In genomic region chr1:26786437-26787380, GRCh38 we compare ENCODE assay signal across 1 cellular context.
TF ChIP-seq lines count a peak whose summit lies in the region.

No MANE protein-coding gene starts in this region.

TF ChIP-seq in HepG2, 621 proteins besides CTCF, POLR2A, EP300 and RAD21 (continued from another document):
- TF ChIP-seq PRDM15 (CRISPR knock-in tag; IDR thresholded peaks at IDR 0.05) (peak; percentile 71), TOPORS (CRISPR knock-in tag; IDR thresholded peaks at IDR 0.05) (no peak), ZBTB34 (CRISPR knock-in tag; IDR thresholded peaks at IDR 0.05) (no peak), ZNF121 (CRISPR knock-in tag; IDR thresholded peaks at IDR 0.05) (no peak), ZNF619 (CRISPR knock-in tag; IDR thresholded peaks at IDR 0.05) (no peak), ZNF234 (CRISPR knock-in tag; conservative IDR thresholded peaks at IDR 0.05) (no peak), ZNF546 (CRISPR knock-in tag; conservative IDR thresholded peaks at IDR 0.05) (no peak; the same call in 1 of the 2 replicates), ZNF224 (CRISPR knock-in tag; IDR thresholded peaks at IDR 0.05) (no peak), REST (IDR thresholded peaks at IDR 0.05; ENCODE audit: borderline replicate concordance in 1 of 2, low read depth in 1 of 2, low read length in 2 of 2) (no peak), SP4 (CRISPR knock-in tag; IDR thresholded peaks at IDR 0.05) (no peak), ZNF441 (CRISPR knock-in tag; IDR thresholded peaks at IDR 0.05; ENCODE audit: borderline replicate concordance) (no peak), ZNF879 (CRISPR knock-in tag; IDR thresholded peaks at IDR 0.05) (no peak), TCF12 (IDR thresholded peaks at IDR 0.05) (no peak), TCF12 (CRISPR knock-in tag; IDR thresholded peaks at IDR 0.05) (no peak), STAT6 (CRISPR knock-in tag; IDR thresholded peaks at IDR 0.05; ENCODE audit: borderline replicate concordance) (peak; percentile 60; the same call in 1 of the 2 replicates), ZNF850 (CRISPR knock-in tag; conservative IDR thresholded peaks at IDR 0.05) (no peak), NCOA1 (CRISPR knock-in tag; IDR thresholded peaks at IDR 0.05) (no peak), RFX3 (CRISPR knock-in tag; IDR thresholded peaks at IDR 0.05) (no peak), RERE (CRISPR knock-in tag; IDR thresholded peaks at IDR 0.05; ENCODE audit: low read depth) (no peak), ZFY (CRISPR knock-in tag; IDR thresholded peaks at IDR 0.05) (peak; percentile 57; the same call in 1 of the 2 replicates), JUNB (CRISPR knock-in tag; IDR thresholded peaks at IDR 0.05; ENCODE audit: borderline replicate concordance) (no peak), PAXIP1 (CRISPR knock-in tag; conservative IDR thresholded peaks at IDR 0.05) (no peak), SMAD3 (CRISPR knock-in tag; IDR thresholded peaks at IDR 0.05) (0 out of 2 replicates have a peak, but pooled peaks have one; percentile 38), HNF1A (IDR thresholded peaks at IDR 0.05; ENCODE audit: low read depth) (no peak), HNF1A (CRISPR knock-in tag; IDR thresholded peaks at IDR 0.05; ENCODE audit: borderline replicate concordance) (0 out of 2 replicates have a peak, but pooled peaks have one; percentile 28), ZNF235 (CRISPR knock-in tag; IDR thresholded peaks at IDR 0.05; ENCODE audit: borderline replicate concordance) (no peak), HNRNPK (IDR thresholded peaks at IDR 0.05; ENCODE audit: low read depth, low read length, poor library complexity, severe bottlenecking) (no peak)
